In the genomic region with DNA sequence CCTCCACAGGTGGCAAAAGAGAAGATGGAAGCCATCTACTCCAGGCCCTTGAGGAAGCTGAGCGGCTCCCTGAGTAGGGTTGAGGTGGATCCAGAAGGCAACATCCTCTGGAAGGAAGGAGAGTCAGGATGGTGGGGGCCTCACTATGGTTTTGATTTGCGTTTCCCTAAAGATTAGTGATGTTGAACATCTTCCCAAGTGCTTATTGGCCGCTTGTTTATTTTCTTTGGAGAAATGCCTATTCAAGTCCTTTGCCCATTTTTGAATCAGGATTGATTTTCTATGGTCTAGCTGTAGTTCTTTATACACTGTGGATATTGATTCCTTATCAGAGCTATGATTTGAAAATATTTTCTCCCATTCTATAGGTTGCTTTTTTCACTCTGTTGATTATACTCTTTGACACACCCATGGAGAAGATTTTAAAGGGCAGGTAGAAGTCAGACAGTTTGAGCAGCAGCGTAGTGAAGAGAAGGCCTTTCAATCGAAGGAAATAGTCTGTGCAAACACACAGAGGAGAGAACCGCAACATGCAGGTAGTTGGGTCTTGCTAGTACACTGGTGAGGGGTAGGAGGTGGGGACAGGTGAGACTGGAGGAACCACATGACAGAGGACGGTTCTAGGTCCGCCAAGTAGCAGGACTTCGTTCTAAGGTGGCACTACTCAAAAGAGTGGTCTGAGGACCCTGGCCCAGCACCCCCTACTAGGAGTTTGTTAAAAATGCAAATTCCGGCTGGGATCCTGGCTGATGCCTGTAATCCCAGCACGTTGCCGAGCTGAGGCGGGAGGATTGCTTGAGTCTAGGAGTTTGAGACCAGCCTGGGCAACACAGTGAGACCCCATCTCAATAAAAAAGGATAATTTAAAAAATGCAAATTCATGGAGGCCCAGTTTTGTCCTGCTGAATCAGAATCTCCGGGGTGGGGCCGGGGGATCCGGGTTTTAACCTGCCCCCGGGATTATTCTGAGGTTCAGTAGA, we compare ENCODE assay signal across 1 cellular context.
A peak's percentile ranks its signal among the peaks of the same experiment; 100 is the strongest.
TF ChIP-seq lines count a peak whose summit lies in the region.

No MANE protein-coding gene starts in this region.

TF ChIP-seq in HEK293, 187 proteins besides CTCF, POLR2A, EP300 and RAD21 (continued from another document):
- TF ChIP-seq, protein P1, sequence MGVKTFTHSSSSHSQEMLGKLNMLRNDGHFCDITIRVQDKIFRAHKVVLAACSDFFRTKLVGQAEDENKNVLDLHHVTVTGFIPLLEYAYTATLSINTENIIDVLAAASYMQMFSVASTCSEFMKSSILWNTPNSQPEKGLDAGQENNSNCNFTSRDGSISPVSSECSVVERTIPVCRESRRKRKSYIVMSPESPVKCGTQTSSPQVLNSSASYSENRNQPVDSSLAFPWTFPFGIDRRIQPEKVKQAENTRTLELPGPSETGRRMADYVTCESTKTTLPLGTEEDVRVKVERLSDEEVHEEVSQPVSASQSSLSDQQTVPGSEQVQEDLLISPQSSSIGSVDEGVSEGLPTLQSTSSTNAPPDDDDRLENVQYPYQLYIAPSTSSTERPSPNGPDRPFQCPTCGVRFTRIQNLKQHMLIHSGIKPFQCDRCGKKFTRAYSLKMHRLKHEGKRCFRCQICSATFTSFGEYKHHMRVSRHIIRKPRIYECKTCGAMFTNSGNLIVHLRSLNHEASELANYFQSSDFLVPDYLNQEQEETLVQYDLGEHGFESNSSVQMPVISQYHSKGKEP (tag by site-specific recombination; IDR thresholded peaks at IDR 0.05): no peak
- no peak for TF ChIP-seq WT1 (tag by site-specific recombination; IDR thresholded peaks at IDR 0.05)
- no peak for TF ChIP-seq ZNF169 (tag by site-specific recombination; IDR thresholded peaks at IDR 0.05)
- 0 out of 2 replicates have a peak, but pooled peaks have one; percentile 8 for TF ChIP-seq TRIM28 (IDR thresholded peaks at IDR 0.05; ENCODE audit: borderline replicate concordance, low read length)
- TF ChIP-seq KLF1 (tag by site-specific recombination; IDR thresholded peaks at IDR 0.05): no peak
- no peak for TF ChIP-seq ZNF302 (tag by site-specific recombination; IDR thresholded peaks at IDR 0.05; ENCODE audit: low read depth)
- TF ChIP-seq KLF10 (tag by site-specific recombination; IDR thresholded peaks at IDR 0.05): no peak
- TF ChIP-seq ZNF623 (tag by site-specific recombination; IDR thresholded peaks at IDR 0.05): no peak
- no peak for TF ChIP-seq ZNF394 (tag by site-specific recombination; IDR thresholded peaks at IDR 0.05; ENCODE audit: borderline replicate concordance)
- no peak for TF ChIP-seq ZNF248 (tag by site-specific recombination; IDR thresholded peaks at IDR 0.05)
- TF ChIP-seq, protein P2, sequence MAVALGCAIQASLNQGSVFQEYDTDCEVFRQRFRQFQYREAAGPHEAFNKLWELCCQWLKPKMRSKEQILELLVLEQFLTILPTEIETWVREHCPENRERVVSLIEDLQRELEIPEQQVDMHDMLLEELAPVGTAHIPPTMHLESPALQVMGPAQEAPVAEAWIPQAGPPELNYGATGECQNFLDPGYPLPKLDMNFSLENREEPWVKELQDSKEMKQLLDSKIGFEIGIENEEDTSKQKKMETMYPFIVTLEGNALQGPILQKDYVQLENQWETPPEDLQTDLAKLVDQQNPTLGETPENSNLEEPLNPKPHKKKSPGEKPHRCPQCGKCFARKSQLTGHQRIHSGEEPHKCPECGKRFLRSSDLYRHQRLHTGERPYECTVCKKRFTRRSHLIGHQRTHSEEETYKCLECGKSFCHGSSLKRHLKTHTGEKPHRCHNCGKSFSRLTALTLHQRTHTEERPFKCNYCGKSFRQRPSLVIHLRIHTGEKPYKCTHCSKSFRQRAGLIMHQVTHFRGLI (tag by site-specific recombination; IDR thresholded peaks at IDR 0.05): no peak
- TF ChIP-seq GLI4 (tag by site-specific recombination; IDR thresholded peaks at IDR 0.05): 0 out of 2 replicates have a peak, but pooled peaks have one; percentile 3
- TF ChIP-seq, protein P3, sequence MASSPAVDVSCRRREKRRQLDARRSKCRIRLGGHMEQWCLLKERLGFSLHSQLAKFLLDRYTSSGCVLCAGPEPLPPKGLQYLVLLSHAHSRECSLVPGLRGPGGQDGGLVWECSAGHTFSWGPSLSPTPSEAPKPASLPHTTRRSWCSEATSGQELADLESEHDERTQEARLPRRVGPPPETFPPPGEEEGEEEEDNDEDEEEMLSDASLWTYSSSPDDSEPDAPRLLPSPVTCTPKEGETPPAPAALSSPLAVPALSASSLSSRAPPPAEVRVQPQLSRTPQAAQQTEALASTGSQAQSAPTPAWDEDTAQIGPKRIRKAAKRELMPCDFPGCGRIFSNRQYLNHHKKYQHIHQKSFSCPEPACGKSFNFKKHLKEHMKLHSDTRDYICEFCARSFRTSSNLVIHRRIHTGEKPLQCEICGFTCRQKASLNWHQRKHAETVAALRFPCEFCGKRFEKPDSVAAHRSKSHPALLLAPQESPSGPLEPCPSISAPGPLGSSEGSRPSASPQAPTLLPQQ (tag by site-specific recombination; IDR thresholded peaks at IDR 0.05): no peak
- 0 out of 2 replicates have a peak, but pooled peaks have one; percentile 2 for TF ChIP-seq ZNF433 (tag by site-specific recombination; IDR thresholded peaks at IDR 0.05; ENCODE audit: low read depth)
- TF ChIP-seq ZNF175 (tag by site-specific recombination; IDR thresholded peaks at IDR 0.05): no peak
- TF ChIP-seq, protein P4, sequence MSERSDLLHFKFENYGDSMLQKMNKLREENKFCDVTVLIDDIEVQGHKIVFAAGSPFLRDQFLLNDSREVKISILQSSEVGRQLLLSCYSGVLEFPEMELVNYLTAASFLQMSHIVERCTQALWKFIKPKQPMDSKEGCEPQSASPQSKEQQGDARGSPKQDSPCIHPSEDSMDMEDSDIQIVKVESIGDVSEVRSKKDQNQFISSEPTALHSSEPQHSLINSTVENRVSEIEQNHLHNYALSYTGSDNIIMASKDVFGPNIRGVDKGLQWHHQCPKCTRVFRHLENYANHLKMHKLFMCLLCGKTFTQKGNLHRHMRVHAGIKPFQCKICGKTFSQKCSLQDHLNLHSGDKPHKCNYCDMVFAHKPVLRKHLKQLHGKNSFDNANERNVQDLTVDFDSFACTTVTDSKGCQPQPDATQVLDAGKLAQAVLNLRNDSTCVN (tag by site-specific recombination; optimal IDR thresholded peaks at IDR 0.05): no peak
- no peak for TF ChIP-seq ZNF843 (tag by site-specific recombination; IDR thresholded peaks at IDR 0.05)
- TF ChIP-seq ZNF791 (tag by site-specific recombination; IDR thresholded peaks at IDR 0.05): no peak
- no peak for TF ChIP-seq ZNF514 (tag by site-specific recombination; IDR thresholded peaks at IDR 0.05)
- 0 out of 2 replicates have a peak, but pooled peaks have one; percentile 11 for TF ChIP-seq SP3 (tag by site-specific recombination; IDR thresholded peaks at IDR 0.05)
- no peak for TF ChIP-seq ZNF747 (tag by site-specific recombination; IDR thresholded peaks at IDR 0.05)
- 0 out of 2 replicates have a peak, but pooled peaks have one; percentile 14 for TF ChIP-seq ZNF366 (tag by site-specific recombination; conservative IDR thresholded peaks at IDR 0.05)
- no peak for TF ChIP-seq GLI2 (tag by site-specific recombination; IDR thresholded peaks at IDR 0.05; ENCODE audit: borderline replicate concordance, low read depth)
- TF ChIP-seq ZNF510 (tag by site-specific recombination; IDR thresholded peaks at IDR 0.05; ENCODE audit: insufficient replicate concordance): no peak
TF ChIP-seq in HEK293: peak in this region for 10.
